9 cellular contexts compared by ENCODE assay signal in the genomic region with DNA sequence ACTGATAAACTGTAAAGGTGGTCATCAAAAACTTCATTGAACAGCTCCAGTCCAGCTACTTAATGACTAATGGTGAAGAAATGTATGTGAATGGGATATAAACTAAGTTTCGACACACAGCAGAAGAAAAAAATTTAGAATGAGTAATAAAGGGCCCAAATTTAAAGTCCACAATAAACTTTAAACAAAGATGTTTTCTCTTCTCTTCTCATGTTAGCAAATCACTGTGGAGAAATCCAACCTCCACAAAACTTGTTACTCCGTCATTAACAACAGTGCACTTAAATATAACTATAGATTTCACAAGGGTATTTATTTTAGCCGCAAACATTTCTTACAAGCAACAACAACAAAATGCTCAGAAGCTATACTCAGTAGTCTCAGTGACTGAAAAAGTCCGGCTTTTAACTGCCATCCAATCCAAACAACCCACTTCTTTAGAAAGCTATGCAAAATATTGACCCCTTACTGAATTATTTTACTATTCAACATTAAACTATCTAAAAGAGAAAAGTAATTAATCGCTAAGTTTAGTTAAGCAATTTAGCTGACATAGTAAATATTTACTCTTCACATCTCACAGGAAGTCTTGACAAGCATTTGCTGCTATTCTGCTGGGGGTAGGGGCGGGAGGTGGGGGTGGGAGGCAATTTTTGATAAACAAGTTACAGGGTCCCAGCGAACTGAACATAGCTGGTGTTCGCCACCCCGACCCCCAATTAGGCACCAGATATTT. TPM values are rescaled to one million over a fixed set of nuclear protein-coding genes. Genes with fewer than 3 reads are reported as not detected.
A peak's percentile ranks its signal among the peaks of the same experiment; 100 is the strongest.
DNase-seq lines count a peak whose midpoint lies in the region; ATAC-seq and TF ChIP-seq lines count a peak whose summit lies in the region.
"Had no signal": no experiment of that assay in that cellular context is flagged by ENCODE, and none has a peak within 500 bp of the region (broad histone marks: within the 10 kb centered on the region; RNA-seq: fewer than 3 reads in every experiment).

No MANE protein-coding gene starts in this region.

- H2BK5ac ChIP-seq in IMR-90 (ENCODE audit: low read depth, low read length, poor library complexity, severe bottlenecking), result peak overlapping the region; percentile 96

- peak overlapping the region; percentile 27; the same call in 1 of the 2 replicates for H2AK5ac ChIP-seq in IMR-90 (ENCODE audit: low read depth, low read length)

- no peak overlapping the region for H4K5ac ChIP-seq in IMR-90 (ENCODE audit: low read depth, low read length)

- peak overlapping the region in 1 of 2 experiments; percentile 12; a peak in 2 of 4 replicates for H4K8ac ChIP-seq in IMR-90 (ENCODE audit: low read depth in 2 of 2, low read length in 2 of 2)

- H4K20me1 ChIP-seq in IMR-90 (ENCODE audit: insufficient read depth, low read length), result peaks cover 38% of the 10 kb centered on the region

- H3K23ac ChIP-seq in IMR-90 (ENCODE audit: low read depth, low read length), result peak overlapping the region; percentile 68; the same call in 1 of the 2 replicates

- no peak overlapping the region for H2AFZ ChIP-seq in IMR-90 (replicated peaks; ENCODE audit: low read length, poor library complexity)

- H3K56ac ChIP-seq in IMR-90 (ENCODE audit: extremely low read depth, insufficient read depth, low read length), result peak overlapping the region; percentile 63

- TF ChIP-seq RAD21 in IMR-90 (IDR thresholded peaks at IDR 0.05; ENCODE audit: low read length), result no peak

- H3K4me1 ChIP-seq in IMR-90 (ENCODE audit: control insufficient read depth, insufficient read depth, low read length), result peaks cover 8% of the 10 kb centered on the region
- H3K4me1 ChIP-seq in BE2C, result no peaks in the 10 kb centered on the region

- POLR2A ChIA-PET in IMR-90 (lab: Charles Lee; ENCODE audit: unreplicated experiment), result no interaction called here

- H3K4ac ChIP-seq in IMR-90 (ENCODE audit: low read depth, low read length), result 0 out of 2 replicates have a peak overlapping the region, but pooled peaks have one; percentile 41

- H3K18ac ChIP-seq in IMR-90 (ENCODE audit: low read depth, low read length), result peak overlapping the region; percentile 45

- DNase-seq in AG08395 (ENCODE audit: low spot score) (peak; percentile 25), IMR-90 (peak; percentile 87), cardiac fibroblast (ENCODE audit: low read depth in 2 of 2) (peak; percentile 64 to 88), lung microvascular endothelial cell (ENCODE audit: low read depth in 2 of 2) (peak; percentile 26 to 56), ecto neural progenitor cell (ENCODE audit: low spot score) (no peak), BE2C (no peak), SKM-1 (lab: John Stamatoyannopoulos, UW; ENCODE audit: unreplicated experiment) (no peak)
- no peak for DNase-seq in stimulated activated CD4-positive, alpha-beta T cell treated with anti-CD3 and anti-CD28 coated beads, Interleukin-15, amount 100 ng/mL, for 24 hours
- DNase-seq: NCI-H1092 treated with DMSO at 0.1 percent for 48 hours had no signal

- H4K91ac ChIP-seq in IMR-90 (ENCODE audit: insufficient read depth, low read depth, low read length), result no peak overlapping the region

- TSS peak; percentile 6 for BruUV-seq in IMR-90 (replicated peaks; lab: Mats Ljungman, UMichigan)

- H3K9me1 ChIP-seq in IMR-90 (ENCODE audit: insufficient read depth, low read length), result peaks cover 7% of the 10 kb centered on the region

- CTCF ChIA-PET in IMR-90 (lab: Yijun Ruan, JAX), result interaction anchor here (1.0 to 3.1 kb wide), 3 partner anchors 54 to 88 kb away, joined by 3 to 15 read pairs (median 4); no protein-coding TSS in a partner anchor

- peak overlapping the region; percentile 88 for H3K4me3 ChIP-seq in IMR-90 (ENCODE audit: insufficient read depth, low read depth, low read length)
- peak overlapping the region; percentile 87 to 92 for H3K4me3 ChIP-seq in cardiac fibroblast (replicated peaks in 1 of 2; ENCODE audit: low read depth in 2 of 2, low read length in 2 of 2)
- H3K4me3 ChIP-seq in BE2C (ENCODE audit: low read depth, low read length), result no peak overlapping the region

- H2BK20ac ChIP-seq in IMR-90 (ENCODE audit: low read depth, low read length), result no peak overlapping the region

- TF ChIP-seq CTCF in IMR-90 (conservative IDR thresholded peaks at IDR 0.05; ENCODE audit: low read depth, low read length), result no peak
- TF ChIP-seq CTCF in cardiac fibroblast (IDR thresholded peaks at IDR 0.05; ENCODE audit: low read depth, low read length), result no peak
- no peak for TF ChIP-seq CTCF in BE2C (IDR thresholded peaks at IDR 0.05; ENCODE audit: low read depth, low read length)

- WGBS in IMR-90 (ENCODE audit: extremely low coverage in 2 of 2, insufficient read length in 1 of 2), 2 experiments, result no CpG with 5 or more reads among the region's 9 CpGs

- H3K9ac ChIP-seq in IMR-90 (ENCODE audit: low read depth, low read length), result peak overlapping the region; percentile 99

- TF ChIP-seq POLR2A in IMR-90 (IDR thresholded peaks at IDR 0.05; ENCODE audit: low read depth, low read length), result no peak

- no peak overlapping the region for H2BK120ac ChIP-seq in IMR-90 (ENCODE audit: low read depth, low read length)

- H3K27ac ChIP-seq in IMR-90 (ENCODE audit: insufficient read depth, low read length), result peak overlapping the region; percentile 100

- no peak overlapping the region for H2AK9ac ChIP-seq in IMR-90 (replicated peaks; ENCODE audit: low read depth, low read length, poor library complexity)

- H3K27me3 ChIP-seq in IMR-90 (ENCODE audit: control insufficient read depth, insufficient read depth, low read length), result no peaks in the 10 kb centered on the region
- peaks cover 97% of the 10 kb centered on the region for H3K27me3 ChIP-seq in BE2C

- no peaks in the 10 kb centered on the region for H3K36me3 ChIP-seq in IMR-90 (ENCODE audit: control insufficient read depth, insufficient read depth, low read length)
- H3K36me3 ChIP-seq in BE2C, result no peaks in the 10 kb centered on the region

- H3K9me3 ChIP-seq in IMR-90 (ENCODE audit: control insufficient read depth, insufficient read depth, low read length) (no peaks in the 10 kb centered on the region), BE2C (no peaks in the 10 kb centered on the region)

- in situ Hi-C loops in IMR-90 (cut with MboI; ENCODE audit: low sequenced_read_pairs), result no loop called here

- dilution Hi-C loops in IMR-90 (cut with HindIII; ENCODE audit: low sequenced_read_pairs, unreplicated experiment), result no loop called here

- intact Hi-C loops in IMR-90 (cut with micrococcal nuclease), result loop anchor here (2.0 kb wide), 3 partner anchors 88 to 146 kb away; no protein-coding TSS in a partner anchor

- no peak overlapping the region for H2BK15ac ChIP-seq in IMR-90 (ENCODE audit: low read depth, low read length)

- no peak for ATAC-seq in IMR-90 (ENCODE audit: low read depth)

- peaks cover 9 to 24% of the 10 kb centered on the region in 2 experiments for H3K79me1 ChIP-seq in IMR-90 (ENCODE audit: low read depth in 1 of 2, low read length in 2 of 2)

- no peak overlapping the region; the same call in 1 of the 2 replicates for H3K14ac ChIP-seq in IMR-90 (replicated peaks; ENCODE audit: low read depth, low read length)

- H3K4me2 ChIP-seq in IMR-90 (ENCODE audit: low read depth, low read length), result peak overlapping the region; percentile 92

TF ChIP-seq in IMR-90, 13 proteins besides CTCF, POLR2A, EP300 and RAD21:
- no peak for TF ChIP-seq SMC3 (IDR thresholded peaks at IDR 0.05; ENCODE audit: low read depth, low read length)
- TF ChIP-seq CEBPB (IDR thresholded peaks at IDR 0.05; ENCODE audit: low read depth, low read length), result peak; percentile 85
- TF ChIP-seq FOS (IDR thresholded peaks at IDR 0.05; ENCODE audit: low read depth, low read length), result peak; percentile 73; the same call in 1 of the 2 replicates
- TF ChIP-seq NFE2L2 (IDR thresholded peaks at IDR 0.05; ENCODE audit: low read depth, low read length), result no peak
- TF ChIP-seq CHD1 (IDR thresholded peaks at IDR 0.05; ENCODE audit: low read depth, low read length), result no peak
- TF ChIP-seq MAFK (IDR thresholded peaks at IDR 0.05; ENCODE audit: low read depth, low read length), result peak; percentile 67

RNA-seq across cellular contexts. Expression of gene IGF2BP2, which starts 2.5 kb away (rescaled TPM):
- total RNA-seq in IMR-90 (2012; rRNA removed) (88.2 and 126 TPM in 2 replicates), lung microvascular endothelial cell (19.0 and 24.4 TPM in 2 replicates)
- 20.3 and 23.4 TPM in 2 replicates for polyA plus RNA-seq in IMR-90 (2012; rRNA removed)
- 9.7 and 14.1 TPM in 2 replicates for polyA plus RNA-seq in IMR-90 (2012; cell fraction: cytosol; rRNA removed)
- 15.6 and 47.0 TPM in 2 replicates for polyA plus RNA-seq in IMR-90 (2012; cell fraction: nucleus; rRNA removed; ENCODE audit: low replicate concordance)
- polyA plus RNA-seq in BE2C (2012; ENCODE audit: insufficient read depth, insufficient read length, low read depth), result not detected

Comparison
In these comparisons a context has a peak if more than half of its experiments do, and no peak if none do; other contexts are left out.
1. DNase-seq: peak in AG08395 (single experiment), IMR-90 (single experiment), cardiac fibroblast (2 of 2) and lung microvascular endothelial cell (2 of 2); none in ecto neural progenitor cell (single experiment), BE2C (single experiment), stimulated activated CD4-positive, alpha-beta T cell treated with anti-CD3 and anti-CD28 coated beads, Interleukin-15, amount 100 ng/mL, for 24 hours (single experiment) and SKM-1 (single experiment).